In the genomic region with DNA sequence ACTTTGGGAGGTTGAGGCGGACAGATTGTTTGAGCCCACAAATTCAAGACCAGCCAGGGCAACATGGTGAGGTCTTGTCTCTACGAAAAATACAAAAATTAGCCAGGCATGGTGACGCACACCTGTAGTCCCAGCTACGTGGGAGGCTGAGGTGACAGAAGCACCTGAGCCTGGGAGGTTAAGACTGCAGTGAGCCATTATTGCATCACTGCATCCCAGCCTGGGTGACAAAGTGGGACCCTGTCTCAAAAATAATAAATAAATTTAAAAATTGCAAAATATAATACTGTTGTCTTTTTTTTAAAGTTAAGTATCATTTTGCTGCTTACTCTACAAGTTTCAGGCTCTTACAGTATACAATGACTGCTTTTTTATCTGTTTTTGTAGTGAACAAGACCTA, we compare ENCODE assay signal across 23 cellular contexts. TPM values are rescaled to one million over a fixed set of nuclear protein-coding genes. Genes with fewer than 3 reads are reported as not detected.
A peak's percentile ranks its signal among the peaks of the same experiment; 100 is the strongest.
DNase-seq lines count a peak whose midpoint lies in the region; ATAC-seq, FAIRE-seq and TF ChIP-seq lines count a peak whose summit lies in the region.
"Had no signal": no experiment of that assay in that cellular context is flagged by ENCODE, and none has a peak within 500 bp of the region (broad histone marks: within the 10 kb centered on the region; RNA-seq: fewer than 3 reads in every experiment).

No MANE protein-coding gene starts in this region.

- H4K20me1 ChIP-seq in K562 (replicated peaks; ENCODE audit: control insufficient read depth, insufficient read depth, low read length), result no peaks in the 10 kb centered on the region

- no peaks in the 10 kb centered on the region for H3K9me1 ChIP-seq in K562 (ENCODE audit: control insufficient read depth, insufficient read depth, low read length)

- H3K4me1 Mint-ChIP-seq in activated CD8-positive, alpha-beta T cell treated with anti-CD3 and anti-CD28 coated beads for 36 hours (ENCODE audit: low read depth), result peaks cover 41% of the 10 kb centered on the region
- peaks cover 25% of the 10 kb centered on the region for H3K4me1 Mint-ChIP-seq in activated CD8-positive, alpha-beta T cell treated with anti-CD3 and anti-CD28 coated beads, Interleukin-2, amount 10 ng/mL, durations not matched to agents 7 days and 5 days (ENCODE audit: low read depth)
- H3K4me1 Mint-ChIP-seq in Calu3 (ENCODE audit: low read depth, unreplicated experiment), result peaks cover 37% of the 10 kb centered on the region

- no peak overlapping the region for H3K4me2 ChIP-seq in K562 (ENCODE audit: insufficient read depth, low read length)
- H3K4me2 ChIP-seq: A549 had no signal

- H3K27me3 ChIP-seq in K562 (ENCODE audit: control insufficient read depth in 2 of 2, insufficient read depth in 2 of 2, low read length in 2 of 2) (no peaks in the 10 kb centered on the region), sigmoid colon (no peaks in the 10 kb centered on the region)
- H3K27me3 ChIP-seq: SJCRH30, stomach, upper lobe of right lung had no signal

- H2AFZ ChIP-seq in K562 (ENCODE audit: low read depth, low read length), result no peak overlapping the region

- no peak for ATAC-seq in activated CD8-positive, alpha-beta T cell treated with anti-CD3 and anti-CD28 coated beads for 36 hours
- no peak for ATAC-seq in activated CD8-positive, alpha-beta T cell treated with anti-CD3 and anti-CD28 coated beads, Interleukin-2, amount 10 ng/mL, durations not matched to agents 7 days and 5 days
- ATAC-seq in K562, result no peak
- ATAC-seq: A549; activated CD4-positive, CD25-positive, alpha-beta regulatory T cell treated with anti-CD3 and anti-CD28 coated beads, Interleukin-2, amount 50 U/mL, for 24 hours; left ventricle myocardium superior; sciatic nerve; upper lobe of right lung had no signal

- H3K27ac ChIP-seq in K562 (ENCODE audit: extremely low read depth, low read depth, low read length), result no peak overlapping the region
- H3K27ac ChIP-seq in sigmoid colon, result peak overlapping the region in 3 of 4 donors; percentile 19 to 41 (median 30)
- H3K27ac ChIP-seq: A549, SJCRH30, upper lobe of right lung had no signal

- no peak overlapping the region for H3K9ac ChIP-seq in K562 (ENCODE audit: insufficient read depth in 1 of 2, low read depth in 2 of 2, low read length in 2 of 2)

- H3K9me3 ChIP-seq in K562 (replicated peaks; ENCODE audit: control insufficient read depth, insufficient read depth, low read depth, low read length) (no peaks in the 10 kb centered on the region), sigmoid colon (no peaks in the 10 kb centered on the region)
- H3K9me3 ChIP-seq: A549, SJCRH30, stomach, upper lobe of right lung had no signal

- no peak for TF ChIP-seq RAD21 in K562 (CRISPR knock-in tag; conservative IDR thresholded peaks at IDR 0.05 in 1 of 2, IDR thresholded peaks at IDR 0.05 in 1 of 2)

- no peaks in the 10 kb centered on the region for H3K27me3 Mint-ChIP-seq in activated CD8-positive, alpha-beta T cell treated with anti-CD3 and anti-CD28 coated beads for 36 hours
- H3K27me3 Mint-ChIP-seq in activated CD8-positive, alpha-beta T cell treated with anti-CD3 and anti-CD28 coated beads, Interleukin-2, amount 10 ng/mL, durations not matched to agents 7 days and 5 days (ENCODE audit: low read depth), result no peaks in the 10 kb centered on the region
- no peaks in the 10 kb centered on the region for H3K27me3 Mint-ChIP-seq in Calu3 (ENCODE audit: unreplicated experiment)

- TF ChIP-seq POLR2A in K562 (conservative IDR thresholded peaks at IDR 0.05) (no peak), sigmoid colon (IDR thresholded peaks at IDR 0.05) (no peak)

- no peak for FAIRE-seq in K562 (lab: Jason Lieb, UNC)
- FAIRE-seq: A549, endometrium had no signal

- BruUV-seq in Calu3 (replicated peaks; lab: Mats Ljungman, UMichigan) (no TSS peak), K562 (replicated peaks; lab: Mats Ljungman, UMichigan) (no TSS peak)

- TF ChIP-seq CTCF in activated CD8-positive, alpha-beta T cell treated with anti-CD3 and anti-CD28 coated beads for 36 hours (IDR thresholded peaks at IDR 0.05), result no peak
- no peak for TF ChIP-seq CTCF in Calu3 (IDR thresholded peaks at IDR 0.05; ENCODE audit: unreplicated experiment)
- no peak for TF ChIP-seq CTCF in K562 (IDR thresholded peaks at IDR 0.05 in 2 of 3, conservative IDR thresholded peaks at IDR 0.05 in 1 of 3; ENCODE audit: insufficient read depth in 2 of 3, low read depth in 1 of 3, low read length in 3 of 3)
- no peak for TF ChIP-seq CTCF in sigmoid colon (IDR thresholded peaks at IDR 0.05)

- H3K4me3 ChIP-seq in K562 (no peak overlapping the region), sigmoid colon (no peak overlapping the region)
- H3K4me3 ChIP-seq: A549, SJCRH30, stomach, upper lobe of right lung had no signal

- POLR2A ChIA-PET in activated CD8-positive, alpha-beta T cell treated with anti-CD3 and anti-CD28 coated beads for 36 hours (lab: Charles Lee), result interaction anchor here (1.4 to 13.6 kb wide), 2 partner anchors 17 to 27 kb away, joined by 5 to 278 read pairs; no protein-coding TSS in a partner anchor
- POLR2A ChIA-PET in activated CD8-positive, alpha-beta T cell treated with anti-CD3 and anti-CD28 coated beads, Interleukin-2, amount 10 ng/mL, durations not matched to agents 7 days and 5 days (lab: Charles Lee), result interaction anchor here (0.8 kb wide), 1 partner anchor 23 kb away, joined by 3 read pairs; no protein-coding TSS in a partner anchor
- POLR2A ChIA-PET in K562 (lab: Yijun Ruan, JAX), result interaction anchor here (0.6 to 1.5 kb wide), 2 partner anchors 17 to 145 kb away, joined by 4 to 5 read pairs; no protein-coding TSS in a partner anchor

- DNase-seq in activated CD8-positive, alpha-beta T cell treated with anti-CD3 and anti-CD28 coated beads for 36 hours, result no peak
- no peak for DNase-seq in activated CD8-positive, alpha-beta T cell treated with anti-CD3 and anti-CD28 coated beads, Interleukin-2, amount 10 ng/mL, durations not matched to agents 7 days and 5 days
- DNase-seq in Calu3 (no peak), K562 (ENCODE audit: extremely low read depth in 1 of 4, low spot score in 3 of 4) (no peak), sigmoid colon (no peak), middle frontal gyrus (ENCODE audit: extremely low spot score, low spot score) (no peak), midbrain (lab: John Stamatoyannopoulos, UW) (no peak)
- DNase-seq in activated CD8-positive, alpha-beta memory T cell treated with anti-CD3 and anti-CD28 coated beads for 24 hours, result no peak
- DNase-seq: C1 segment of cervical spinal cord, DMS79, H9, immature natural killer cell, left ventricle myocardium superior, NCI-H69, OCI-M1, SJCRH30, stomach, T1000, upper lobe of right lung had no signal

- H3K79me2 ChIP-seq in K562 (ENCODE audit: control insufficient read depth, insufficient read depth, low read length), result peaks cover 43% of the 10 kb centered on the region

- H3K4me1 ChIP-seq in K562 (replicated peaks in 1 of 2; ENCODE audit: control insufficient read depth in 2 of 2, insufficient read depth in 2 of 2, low read length in 2 of 2), result peaks cover 0 to 10% of the 10 kb centered on the region in 2 experiments; a peak in 4 of 5 replicates
- peaks cover 0 to 14% (median 12%) of the 10 kb centered on the region in 4 donors for H3K4me1 ChIP-seq in sigmoid colon
- H3K4me1 ChIP-seq: SJCRH30 had no signal

- H3K9me3 Mint-ChIP-seq in activated CD8-positive, alpha-beta T cell treated with anti-CD3 and anti-CD28 coated beads for 36 hours, result no peaks in the 10 kb centered on the region
- no peaks in the 10 kb centered on the region for H3K9me3 Mint-ChIP-seq in activated CD8-positive, alpha-beta T cell treated with anti-CD3 and anti-CD28 coated beads, Interleukin-2, amount 10 ng/mL, durations not matched to agents 7 days and 5 days (ENCODE audit: insufficient read depth)
- H3K9me3 Mint-ChIP-seq in Calu3 (ENCODE audit: low read depth, unreplicated experiment), result no peaks in the 10 kb centered on the region
- H3K9me3 Mint-ChIP-seq: H9, immature natural killer cell had no signal

- no peak for TF ChIP-seq EP300 in K562 (IDR thresholded peaks at IDR 0.05; ENCODE audit: low read length)
- TF ChIP-seq EP300 in sigmoid colon (IDR thresholded peaks at IDR 0.05), result no peak

- intact Hi-C loops in activated CD8-positive, alpha-beta T cell treated with anti-CD3 and anti-CD28 coated beads for 36 hours (cut with micrococcal nuclease), result no loop called here
- intact Hi-C loops in Calu3 (cut with micrococcal nuclease; ENCODE audit: unreplicated experiment) (loop anchor here (10.0 kb wide), 1 partner anchor 428 kb away; a partner anchor contains a TSS), K562 (cut with micrococcal nuclease) (no loop called here), sigmoid colon (cut with DNase I) (no loop called here)

- no peak overlapping the region for H3K4me3 Mint-ChIP-seq in activated CD8-positive, alpha-beta T cell treated with anti-CD3 and anti-CD28 coated beads for 36 hours
- H3K4me3 Mint-ChIP-seq in activated CD8-positive, alpha-beta T cell treated with anti-CD3 and anti-CD28 coated beads, Interleukin-2, amount 10 ng/mL, durations not matched to agents 7 days and 5 days, result no peak overlapping the region
- no peak overlapping the region for H3K4me3 Mint-ChIP-seq in Calu3 (ENCODE audit: low read depth, unreplicated experiment)
- H3K4me3 Mint-ChIP-seq: H9 had no signal

- WGBS in K562 (ENCODE audit: insufficient coverage, low coverage, missing lambda C conversion rate), result 98% methylated on average over 4 of the region's 4 CpGs
- 97% methylated on average over 4 of the region's 4 CpGs for WGBS in sigmoid colon, 2 donors

- CTCF ChIA-PET in activated CD8-positive, alpha-beta T cell treated with anti-CD3 and anti-CD28 coated beads for 36 hours (lab: Charles Lee), result no interaction called here
- CTCF ChIA-PET in activated CD8-positive, alpha-beta T cell treated with anti-CD3 and anti-CD28 coated beads, Interleukin-2, amount 10 ng/mL, durations not matched to agents 7 days and 5 days (lab: Charles Lee), result interaction anchor here (1.4 to 1.6 kb wide), 6 partner anchors 11 to 384 kb away, joined by 3 to 7 read pairs (median 4); no protein-coding TSS in a partner anchor
- CTCF ChIA-PET in Calu3 (lab: Charles Lee) (no interaction called here), K562 (lab: Yijun Ruan, JAX; ENCODE audit: low intra/inter-chr PET ratio) (no interaction called here)

- peaks cover 57% of the 10 kb centered on the region for H3K36me3 Mint-ChIP-seq in activated CD8-positive, alpha-beta T cell treated with anti-CD3 and anti-CD28 coated beads for 36 hours (ENCODE audit: low read depth)
- peaks cover 51% of the 10 kb centered on the region for H3K36me3 Mint-ChIP-seq in activated CD8-positive, alpha-beta T cell treated with anti-CD3 and anti-CD28 coated beads, Interleukin-2, amount 10 ng/mL, durations not matched to agents 7 days and 5 days (ENCODE audit: low read depth)
- H3K36me3 Mint-ChIP-seq in Calu3 (ENCODE audit: insufficient read depth, unreplicated experiment), result peaks cover 72% of the 10 kb centered on the region

- H3K36me3 ChIP-seq in K562 (ENCODE audit: control insufficient read depth, insufficient read depth, low read length), result peaks cover 76% of the 10 kb centered on the region
- H3K36me3 ChIP-seq in sigmoid colon, result peaks cover 0 to 68% (median 15%) of the 10 kb centered on the region in 4 donors

- in situ Hi-C loops in K562 (cut with MboI), result no loop called here

- peak overlapping the region; percentile 38 for H3K27ac Mint-ChIP-seq in activated CD8-positive, alpha-beta T cell treated with anti-CD3 and anti-CD28 coated beads for 36 hours
- H3K27ac Mint-ChIP-seq in activated CD8-positive, alpha-beta T cell treated with anti-CD3 and anti-CD28 coated beads, Interleukin-2, amount 10 ng/mL, durations not matched to agents 7 days and 5 days, result no peak overlapping the region
- peak overlapping the region; percentile 55 for H3K27ac Mint-ChIP-seq in Calu3 (ENCODE audit: unreplicated experiment)

RNA-seq across cellular contexts. Expression of a gene that starts 4.0 kb away (rescaled TPM):
- total RNA-seq in activated CD8-positive, alpha-beta T cell treated with anti-CD3 and anti-CD28 coated beads for 36 hours, result 10 to 100 TPM; 62.5 to 68.4 TPM
- total RNA-seq in activated CD8-positive, alpha-beta T cell treated with anti-CD3 and anti-CD28 coated beads, Interleukin-2, amount 10 ng/mL, durations not matched to agents 7 days and 5 days, result 10 to 100 TPM; 60.8 to 68.9 TPM
- total RNA-seq in Calu3 (2022) (36.3 and 40.7 TPM in 2 replicates), K562 (2014; rRNA removed) (15.9 and 24.7 TPM in 2 replicates), K562 (2014; rRNA removed; fragmentation: Illumina TruSeq; extraction: Trizol) (23.6 and 29.9 TPM in 2 replicates), K562 (2015; rRNA removed; fragmentation: Illumina TruSeq; extraction: Trizol) (24.7 and 28.2 TPM in 2 replicates), K562 (2021) (24.2 and 25.4 TPM in 2 replicates), sigmoid colon (100 to 1,000 TPM in 2 of 4 donors, 10 to 100 TPM in 2; 88.5 to 132 (median 102) TPM)
- 17.5 and 89.7 TPM in 2 replicates for total RNA-seq in K562 (2011; cell fraction: chromatin; rRNA removed; ENCODE audit: low replicate concordance)
- total RNA-seq in K562 (2011; cell fraction: nucleolus; rRNA removed), result 16.0 and 17.8 TPM in 2 replicates
- 20.1 and 30.6 TPM in 2 replicates for total RNA-seq in K562 (2011; cell fraction: nucleoplasm; rRNA removed)
- polyA plus RNA-seq in K562 (2011; rRNA removed) (10.7 and 11.8 TPM in 2 replicates), K562 (2014; fragmentation: Illumina TruSeq; extraction: Trizol) (9.5 and 16.0 TPM in 2 replicates), K562 (2014; fragmentation: Nextera tagmentation; extraction: Ambion mirVana) (10 to 100 TPM; 12.3 to 15.7 TPM), K562 (2014; rRNA removed) (5.8 and 6.6 TPM in 2 replicates), sigmoid colon (10 to 100 TPM in 1 of 3 donors, 1 to 10 TPM in 2; 5.1 to 11.4 (median 7.2) TPM)
- polyA plus RNA-seq in K562 (2011; cell fraction: cytosol; rRNA removed), result 1.3 and 3.0 TPM in 2 replicates
- 18.0 and 18.6 TPM in 2 replicates for polyA plus RNA-seq in K562 (2011; cell fraction: nucleus; rRNA removed)
- 10.7 and 12.0 TPM in 2 replicates for polyA plus RNA-seq in K562 (2012)
- 88.7 and 115 TPM in 2 replicates for polyA minus RNA-seq in K562 (2011; rRNA and poly(A)+ RNA removed)
- 21.7 and 26.1 TPM in 2 replicates for polyA minus RNA-seq in K562 (2011; cell fraction: cytosol; rRNA and poly(A)+ RNA removed)
- polyA minus RNA-seq in K562 (2011; cell fraction: nucleus; rRNA and poly(A)+ RNA removed), result 29.1 and 58.8 TPM in 2 replicates

RNA-seq across cellular contexts. Expression of a gene that starts 30.1 kb away (rescaled TPM):
- total RNA-seq in activated CD8-positive, alpha-beta T cell treated with anti-CD3 and anti-CD28 coated beads for 36 hours, result 100 to 1,000 TPM; 324 to 332 TPM
- 100 to 1,000 TPM; 200 to 206 TPM for total RNA-seq in activated CD8-positive, alpha-beta T cell treated with anti-CD3 and anti-CD28 coated beads, Interleukin-2, amount 10 ng/mL, durations not matched to agents 7 days and 5 days
- total RNA-seq in Calu3 (2022) (199 TPM in 2 replicates), K562 (2014; rRNA removed) (213 and 332 TPM in 2 replicates), K562 (2014; rRNA removed; fragmentation: Illumina TruSeq; extraction: Trizol) (378 and 409 TPM in 2 replicates), K562 (2015; rRNA removed; fragmentation: Illumina TruSeq; extraction: Trizol) (341 and 397 TPM in 2 replicates), K562 (2021) (302 and 312 TPM in 2 replicates), sigmoid colon (100 to 1,000 TPM in 3 of 4 donors, 10 to 100 TPM in 1; 81.3 to 131 (median 115) TPM)
- 122 and 367 TPM in 2 replicates for total RNA-seq in K562 (2011; cell fraction: chromatin; rRNA removed; ENCODE audit: low replicate concordance)
- 101 and 132 TPM in 2 replicates for total RNA-seq in K562 (2011; cell fraction: nucleolus; rRNA removed)
- 250 and 347 TPM in 2 replicates for total RNA-seq in K562 (2011; cell fraction: nucleoplasm; rRNA removed)
- polyA plus RNA-seq in K562 (2011; rRNA removed) (451 and 487 TPM in 2 replicates), K562 (2014; fragmentation: Illumina TruSeq; extraction: Trizol) (354 and 361 TPM in 2 replicates), K562 (2014; fragmentation: Nextera tagmentation; extraction: Ambion mirVana) (100 to 1,000 TPM; 384 to 550 TPM), K562 (2014; rRNA removed) (389 and 437 TPM in 2 replicates), sigmoid colon (100 to 1,000 TPM; 207 to 339 (median 246) TPM)
- polyA plus RNA-seq in K562 (2011; cell fraction: cytosol; rRNA removed), result 117 and 214 TPM in 2 replicates
- polyA plus RNA-seq in K562 (2011; cell fraction: nucleus; rRNA removed), result 97.9 and 211 TPM in 2 replicates
- 263 and 279 TPM in 2 replicates for polyA plus RNA-seq in K562 (2012)
- 148 and 223 TPM in 2 replicates for polyA minus RNA-seq in K562 (2011; rRNA and poly(A)+ RNA removed)
- 44.6 and 66.0 TPM in 2 replicates for polyA minus RNA-seq in K562 (2011; cell fraction: cytosol; rRNA and poly(A)+ RNA removed)
- polyA minus RNA-seq in K562 (2011; cell fraction: nucleus; rRNA and poly(A)+ RNA removed), result 155 and 334 TPM in 2 replicates
